ENCODE assay signal across 20 cellular contexts in the genomic region with DNA sequence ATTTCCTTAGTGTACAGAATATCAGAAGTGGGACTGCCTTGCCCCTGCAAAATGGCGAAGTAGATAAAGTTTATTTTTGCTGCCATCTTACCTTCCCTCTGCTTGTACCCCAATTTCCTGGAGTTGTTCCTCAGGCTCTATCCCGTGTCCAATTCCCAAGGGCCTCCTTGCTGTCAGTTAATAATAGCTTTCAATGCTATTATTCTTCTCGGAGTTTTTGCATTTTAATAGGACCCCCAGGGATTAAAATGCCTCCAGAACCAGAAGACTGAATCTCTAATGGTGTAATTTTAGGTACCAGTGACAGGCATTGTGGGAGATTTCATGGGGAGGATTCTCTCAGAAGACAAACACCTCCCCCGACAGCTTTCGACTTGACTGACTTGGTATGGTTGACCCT.
A peak's percentile ranks its signal among the peaks of the same experiment; 100 is the strongest.
DNase-seq lines count a peak whose midpoint lies in the region; ATAC-seq, FAIRE-seq and TF ChIP-seq lines count a peak whose summit lies in the region.
"Had no signal": no experiment of that assay in that cellular context is flagged by ENCODE, and none has a peak within 500 bp of the region (broad histone marks: within the 10 kb centered on the region; RNA-seq: fewer than 3 reads in every experiment).

No MANE protein-coding gene starts in this region.

- FAIRE-seq in GM12891 (lab: Jason Lieb, UNC), result no peak
- FAIRE-seq: A549, D721Med, G401.6, GM12892 had no signal

- no peaks in the 10 kb centered on the region for H3K36me3 ChIP-seq in neural cell (ENCODE audit: insufficient read depth, low read length)

- H3K4me2 ChIP-seq in neural cell (ENCODE audit: low read length), result peak overlapping the region; percentile 9
- H3K4me2 ChIP-seq: A549 had no signal

- H3K4me3 Mint-ChIP-seq in brain (peak overlapping the region in 2 of 5 experiments; percentile 24 to 26), immature natural killer cell (peak overlapping the region in 4 of 5 donors; percentile 31 to 89 (median 58))
- H3K4me3 Mint-ChIP-seq in activated CD4-positive, alpha-beta T cell treated with anti-CD3 and anti-CD28 coated beads for 36 hours, result no peak overlapping the region
- H3K4me3 Mint-ChIP-seq: CD14-positive monocyte; CD8-positive, alpha-beta T cell had no signal

- no peak overlapping the region for H2AFZ ChIP-seq in neural cell (ENCODE audit: low read depth, low read length)

- no peak for DNase-seq in immature natural killer cell
- no peak for DNase-seq in medulla oblongata (ENCODE audit: extremely low spot score)
- DNase-seq in activated CD4-positive, alpha-beta T cell treated with anti-CD3 and anti-CD28 coated beads for 36 hours, result no peak
- no peak for DNase-seq in GM12891 (ENCODE audit: insufficient read length, low spot score)
- DNase-seq: CD8-positive, alpha-beta T cell; COR-L47; DMS153; DMS79 treated with DMSO at 0.1 percent for 48 hours; EL; GOT3 had no signal

- H3K9me2 ChIP-seq in neural cell (ENCODE audit: insufficient read depth, low read length), result no peaks in the 10 kb centered on the region

- TF ChIP-seq CTCF in brain (conservative IDR thresholded peaks at IDR 0.05) (no peak), neural cell (IDR thresholded peaks at IDR 0.05; ENCODE audit: poor library complexity, severe bottlenecking) (no peak)

- POLR2A ChIA-PET in activated CD4-positive, alpha-beta T cell treated with anti-CD3 and anti-CD28 coated beads for 36 hours (lab: Charles Lee), result no interaction called here

- H3K27me3 Mint-ChIP-seq in brain (no peaks in the 10 kb centered on the region), immature natural killer cell (ENCODE audit: low read depth in 3 of 3) (peaks cover 0 to 8% (median 4%) of the 10 kb centered on the region in 3 donors)
- peaks cover 11% of the 10 kb centered on the region for H3K27me3 Mint-ChIP-seq in activated CD4-positive, alpha-beta T cell treated with anti-CD3 and anti-CD28 coated beads for 36 hours

- H3K27ac Mint-ChIP-seq in brain, result peak overlapping the region in 3 of 5 experiments; percentile 1 to 64 (median 47)
- peak overlapping the region in 5 of 6 donors; percentile 56 to 94 (median 90) for H3K27ac Mint-ChIP-seq in immature natural killer cell
- H3K27ac Mint-ChIP-seq in activated CD4-positive, alpha-beta T cell treated with anti-CD3 and anti-CD28 coated beads for 36 hours, result no peak overlapping the region
- H3K27ac Mint-ChIP-seq: CD14-positive monocyte; CD8-positive, alpha-beta T cell had no signal

- no peaks in the 10 kb centered on the region for H3K27me3 ChIP-seq in neural cell (ENCODE audit: insufficient read depth, low read depth, low read length)

- ATAC-seq in HG02798 (IDR thresholded peaks at IDR 0.05; ENCODE audit: poor library complexity, unreplicated experiment), result no peak
- no peak for ATAC-seq in activated CD4-positive, alpha-beta T cell treated with anti-CD3 and anti-CD28 coated beads for 36 hours
- ATAC-seq: A549; CD8-positive, alpha-beta T cell; HCT116 had no signal

- no peaks in the 10 kb centered on the region for H3F3A ChIP-seq in neural cell (ENCODE audit: insufficient read depth, low read length, poor library complexity, severe bottlenecking)

- H3K9me3 ChIP-seq in neural cell (ENCODE audit: low read length), result no peaks in the 10 kb centered on the region

- CTCF ChIA-PET in activated CD4-positive, alpha-beta T cell treated with anti-CD3 and anti-CD28 coated beads for 36 hours (lab: Charles Lee), result no interaction called here

- H3K9ac ChIP-seq in neural cell (ENCODE audit: low read length), result peak overlapping the region; percentile 11

- H3K9me3 Mint-ChIP-seq in brain (peaks cover 4 to 15% (median 11%) of the 10 kb centered on the region in 5 experiments), immature natural killer cell (peaks cover 0 to 8% (median 6%) of the 10 kb centered on the region in 6 donors)
- peaks cover 5% of the 10 kb centered on the region for H3K9me3 Mint-ChIP-seq in activated CD4-positive, alpha-beta T cell treated with anti-CD3 and anti-CD28 coated beads for 36 hours (ENCODE audit: low read depth)

- no peaks in the 10 kb centered on the region for H4K20me1 ChIP-seq in neural cell (ENCODE audit: insufficient read depth)

- peak overlapping the region; percentile 44 for H3K4me3 ChIP-seq in neural cell (ENCODE audit: low read length)
- H3K4me3 ChIP-seq: A549 had no signal

- H3K79me2 ChIP-seq in neural cell (replicated peaks; ENCODE audit: insufficient read depth, low read length), result no peaks in the 10 kb centered on the region

- H3K36me3 Mint-ChIP-seq in brain (no peaks in the 10 kb centered on the region), immature natural killer cell (peaks cover 4 to 15% (median 7%) of the 10 kb centered on the region in 3 donors)
- no peaks in the 10 kb centered on the region for H3K36me3 Mint-ChIP-seq in activated CD4-positive, alpha-beta T cell treated with anti-CD3 and anti-CD28 coated beads for 36 hours (ENCODE audit: low read depth)
- H3K36me3 Mint-ChIP-seq: CD14-positive monocyte; CD8-positive, alpha-beta T cell had no signal

- H3K4me1 Mint-ChIP-seq in brain (peaks cover 27% of the 10 kb centered on the region), immature natural killer cell (peaks cover 36 to 51% of the 10 kb centered on the region in 2 donors)
- no peaks in the 10 kb centered on the region for H3K4me1 Mint-ChIP-seq in activated CD4-positive, alpha-beta T cell treated with anti-CD3 and anti-CD28 coated beads for 36 hours

- peak; percentile 30 for TF ChIP-seq EP300 in neural cell (conservative IDR thresholded peaks at IDR 0.05; ENCODE audit: poor library complexity, severe bottlenecking)

- no peak for TF ChIP-seq RAD21 in neural cell (conservative IDR thresholded peaks at IDR 0.05)

- peak overlapping the region; percentile 77 for H3K27ac ChIP-seq in neural cell (ENCODE audit: low read length)
- H3K27ac ChIP-seq: A549, HL-60 had no signal

- intact Hi-C loops in activated CD4-positive, alpha-beta T cell treated with anti-CD3 and anti-CD28 coated beads for 36 hours (cut with DNase I, micrococcal nuclease), result no loop called here

- no peak for TF ChIP-seq POLR2A in GM12891 (IDR thresholded peaks at IDR 0.05; ENCODE audit: low read depth, low read length)

TF ChIP-seq in neural cell, 6 proteins besides CTCF, POLR2A, EP300 and RAD21:
- TF ChIP-seq MXI1 (conservative IDR thresholded peaks at IDR 0.05; ENCODE audit: poor library complexity, severe bottlenecking) (no peak), TAF1 (IDR thresholded peaks at IDR 0.05; ENCODE audit: low read depth) (no peak), POLR2AphosphoS5 (IDR thresholded peaks at IDR 0.05) (no peak), SMC3 (conservative IDR thresholded peaks at IDR 0.05; ENCODE audit: poor library complexity) (no peak)
- TF ChIP-seq, protein P1, sequence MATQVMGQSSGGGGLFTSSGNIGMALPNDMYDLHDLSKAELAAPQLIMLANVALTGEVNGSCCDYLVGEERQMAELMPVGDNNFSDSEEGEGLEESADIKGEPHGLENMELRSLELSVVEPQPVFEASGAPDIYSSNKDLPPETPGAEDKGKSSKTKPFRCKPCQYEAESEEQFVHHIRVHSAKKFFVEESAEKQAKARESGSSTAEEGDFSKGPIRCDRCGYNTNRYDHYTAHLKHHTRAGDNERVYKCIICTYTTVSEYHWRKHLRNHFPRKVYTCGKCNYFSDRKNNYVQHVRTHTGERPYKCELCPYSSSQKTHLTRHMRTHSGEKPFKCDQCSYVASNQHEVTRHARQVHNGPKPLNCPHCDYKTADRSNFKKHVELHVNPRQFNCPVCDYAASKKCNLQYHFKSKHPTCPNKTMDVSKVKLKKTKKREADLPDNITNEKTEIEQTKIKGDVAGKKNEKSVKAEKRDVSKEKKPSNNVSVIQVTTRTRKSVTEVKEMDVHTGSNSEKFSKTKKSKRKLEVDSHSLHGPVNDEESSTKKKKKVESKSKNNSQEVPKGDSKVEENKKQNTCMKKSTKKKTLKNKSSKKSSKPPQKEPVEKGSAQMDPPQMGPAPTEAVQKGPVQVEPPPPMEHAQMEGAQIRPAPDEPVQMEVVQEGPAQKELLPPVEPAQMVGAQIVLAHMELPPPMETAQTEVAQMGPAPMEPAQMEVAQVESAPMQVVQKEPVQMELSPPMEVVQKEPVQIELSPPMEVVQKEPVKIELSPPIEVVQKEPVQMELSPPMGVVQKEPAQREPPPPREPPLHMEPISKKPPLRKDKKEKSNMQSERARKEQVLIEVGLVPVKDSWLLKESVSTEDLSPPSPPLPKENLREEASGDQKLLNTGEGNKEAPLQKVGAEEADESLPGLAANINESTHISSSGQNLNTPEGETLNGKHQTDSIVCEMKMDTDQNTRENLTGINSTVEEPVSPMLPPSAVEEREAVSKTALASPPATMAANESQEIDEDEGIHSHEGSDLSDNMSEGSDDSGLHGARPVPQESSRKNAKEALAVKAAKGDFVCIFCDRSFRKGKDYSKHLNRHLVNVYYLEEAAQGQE (IDR thresholded peaks at IDR 0.05; ENCODE audit: borderline replicate concordance), result no peak

TF ChIP-seq in GM12891, 5 proteins besides CTCF, POLR2A, EP300 and RAD21:
- TF ChIP-seq POLR2AphosphoS5 (IDR thresholded peaks at IDR 0.05; ENCODE audit: low read depth, low read length) (no peak), PAX5 (IDR thresholded peaks at IDR 0.05; ENCODE audit: insufficient read depth, low read length, severe bottlenecking) (no peak), TAF1 (IDR thresholded peaks at IDR 0.05; ENCODE audit: low read depth, low read length) (no peak), SPI1 (IDR thresholded peaks at IDR 0.05; ENCODE audit: low read depth, low read length) (no peak), POU2F2 (IDR thresholded peaks at IDR 0.05; ENCODE audit: low read depth, low read length) (no peak)
